ENCODE assay signal across 11 cellular contexts in the genomic region with DNA sequence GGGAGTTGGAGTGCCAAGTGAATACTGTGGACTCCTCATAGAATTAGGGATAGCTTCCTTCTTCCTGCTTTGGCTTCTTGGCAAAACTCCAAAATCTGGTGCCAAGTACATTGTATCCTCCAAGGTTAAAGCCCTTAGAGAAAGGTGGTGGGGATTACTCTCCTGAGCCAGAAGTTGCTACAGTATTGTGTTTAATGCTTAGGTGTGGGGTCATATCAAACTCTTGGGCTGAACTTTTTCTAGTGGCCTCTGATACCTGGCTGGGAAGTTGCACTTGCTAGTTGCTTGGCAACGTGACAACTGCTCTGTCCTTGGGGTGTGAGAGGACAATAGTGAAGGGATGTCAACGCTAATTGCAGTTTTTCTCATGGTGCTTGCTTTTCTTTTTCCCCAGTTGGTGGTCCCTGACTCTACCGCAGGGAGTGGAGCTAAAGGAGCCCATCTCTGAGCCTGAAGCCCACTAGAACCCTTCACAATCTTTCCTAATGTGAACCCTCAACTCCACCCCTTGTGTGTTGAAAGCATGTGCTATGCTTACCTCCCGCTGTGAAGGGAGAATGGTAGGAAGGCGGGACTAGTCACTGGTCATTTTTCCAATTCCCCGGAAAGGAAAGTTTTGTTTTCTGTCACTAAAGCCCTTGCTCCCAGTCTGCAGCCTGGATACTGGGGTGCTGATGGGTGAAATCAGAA. TPM values are rescaled to one million over a fixed set of nuclear protein-coding genes. Genes with fewer than 3 reads are reported as not detected.
DNase-seq lines count a peak whose midpoint lies in the region; ATAC-seq and TF ChIP-seq lines count a peak whose summit lies in the region.
"Had no signal": no experiment of that assay in that cellular context is flagged by ENCODE, and none has a peak within 500 bp of the region (broad histone marks: within the 10 kb centered on the region; RNA-seq: fewer than 3 reads in every experiment).

No MANE protein-coding gene starts in this region.

- H3K36me3 ChIP-seq in muscle layer of duodenum (ENCODE audit: control insufficient read depth in 1 of 2, insufficient read depth in 2 of 2, low read length in 2 of 2), result no peaks in the 10 kb centered on the region
- H3K36me3 ChIP-seq in naive thymus-derived CD4-positive, alpha-beta T cell (ENCODE audit: control insufficient read depth in 2 of 3, insufficient read depth in 3 of 3, low read length in 3 of 3), result peaks cover 0 to 3% (median 0%) of the 10 kb centered on the region in 3 experiments

- no peak overlapping the region for H3K4me3 Mint-ChIP-seq in naive thymus-derived CD4-positive, alpha-beta T cell

- H3K4me3 ChIP-seq in epithelial cell of esophagus (ENCODE audit: low read length) (no peak overlapping the region), muscle layer of duodenum (ENCODE audit: low read depth in 1 of 2, low read length in 2 of 2) (peak overlapping the region in 1 of 2 donors; percentile 26)
- H3K4me3 ChIP-seq in naive thymus-derived CD4-positive, alpha-beta T cell (ENCODE audit: low read length), result no peak overlapping the region

- H3K4me1 Mint-ChIP-seq in naive thymus-derived CD4-positive, alpha-beta T cell, result peaks cover 0 to 4% (median 0%) of the 10 kb centered on the region in 7 donors

- H3K4me1 ChIP-seq in muscle layer of duodenum (ENCODE audit: control insufficient read depth in 1 of 2, insufficient read depth in 2 of 2, low read length in 2 of 2), result peaks cover 24 to 36% of the 10 kb centered on the region in 2 donors
- no peaks in the 10 kb centered on the region for H3K4me1 ChIP-seq in naive thymus-derived CD4-positive, alpha-beta T cell (ENCODE audit: control insufficient read depth in 2 of 2, insufficient read depth in 2 of 2, low read length in 2 of 2)

- peaks cover 0 to 11% (median 4%) of the 10 kb centered on the region in 5 donors for H3K36me3 Mint-ChIP-seq in naive thymus-derived CD4-positive, alpha-beta T cell

- DNase-seq in COR-L47 (lab: John Stamatoyannopoulos, UW) (peak; percentile 60), NCI-H69 (lab: John Stamatoyannopoulos, UW) (peak; percentile 79), epithelial cell of esophagus (ENCODE audit: low read depth) (peak; percentile 22), NCI-H2107 treated with DMSO at 0.1 percent for 48 hours (lab: John Stamatoyannopoulos, UW; ENCODE audit: unreplicated experiment) (no peak)
- no peak for DNase-seq in naive thymus-derived CD4-positive, alpha-beta T cell
- DNase-seq: activated naive CD4-positive, alpha-beta T cell treated with anti-CD3 and anti-CD28 coated beads, Interleukin-2, amount 50 U/mL, for 16 hours; DND-41; NCI-H2081 treated with DMSO at 0.1 percent for 48 hours had no signal

- CTCF ChIA-PET in naive thymus-derived CD4-positive, alpha-beta T cell (lab: Charles Lee), result interaction anchor here (0.5 to 1.0 kb wide), 2 partner anchors 9 to 19 kb away, joined by 3 read pairs; no protein-coding TSS in a partner anchor

- no peak overlapping the region for H3K27ac Mint-ChIP-seq in naive thymus-derived CD4-positive, alpha-beta T cell

- H3K27me3 Mint-ChIP-seq in naive thymus-derived CD4-positive, alpha-beta T cell, result no peaks in the 10 kb centered on the region

- peak overlapping the region; percentile 83 for H3K27ac ChIP-seq in muscle layer of duodenum (ENCODE audit: low read length)
- no peak overlapping the region for H3K27ac ChIP-seq in naive thymus-derived CD4-positive, alpha-beta T cell (ENCODE audit: low read depth, low read length)

- no peak for TF ChIP-seq CTCF in epithelial cell of esophagus (IDR thresholded peaks at IDR 0.05; ENCODE audit: insufficient read depth, low read depth, low read length, missing control alignments)

- intact Hi-C loops in naive thymus-derived CD4-positive, alpha-beta T cell (cut with micrococcal nuclease), result no loop called here

- POLR2A ChIA-PET in naive thymus-derived CD4-positive, alpha-beta T cell (lab: Charles Lee), result no interaction called here

- H3K9me3 ChIP-seq in muscle layer of duodenum (ENCODE audit: control insufficient read depth in 1 of 2, low read length in 2 of 2), result no peaks in the 10 kb centered on the region
- H3K9me3 ChIP-seq in naive thymus-derived CD4-positive, alpha-beta T cell (ENCODE audit: control insufficient read depth in 2 of 3, low read length in 3 of 3), result no peaks in the 10 kb centered on the region

- ATAC-seq in HG02678 (IDR thresholded peaks at IDR 0.05; ENCODE audit: unreplicated experiment), result no peak
- ATAC-seq in naive thymus-derived CD4-positive, alpha-beta T cell, result no peak
- ATAC-seq in GM19324 (IDR thresholded peaks at IDR 0.05; ENCODE audit: low FRiP score, unreplicated experiment), result no peak

- no peaks in the 10 kb centered on the region for H3K27me3 ChIP-seq in muscle layer of duodenum (ENCODE audit: low read depth, low read length)
- no peaks in the 10 kb centered on the region for H3K27me3 ChIP-seq in naive thymus-derived CD4-positive, alpha-beta T cell (ENCODE audit: control insufficient read depth in 2 of 2, insufficient read depth in 2 of 2, low read length in 2 of 2)

- no peaks in the 10 kb centered on the region for H3K9me3 Mint-ChIP-seq in naive thymus-derived CD4-positive, alpha-beta T cell

RNA-seq across cellular contexts. Expression of a gene that starts 35.5 kb away (rescaled TPM):
- total RNA-seq in naive thymus-derived CD4-positive, alpha-beta T cell, result 10 to 100 TPM in 1 of 5 experiments, 1 to 10 TPM in 4; 4.1 to 24.5 (median 5.5) TPM
- polyA plus RNA-seq in naive thymus-derived CD4-positive, alpha-beta T cell, result 1 to 10 TPM; 3.8 to 4.2 TPM

RNA-seq across cellular contexts. Expression of a gene that starts 57.0 kb away (rescaled TPM):
- under 1 TPM in 1 of 5 experiments, not detected in 4; 0.29 TPM for total RNA-seq in naive thymus-derived CD4-positive, alpha-beta T cell
- not detected for polyA plus RNA-seq in naive thymus-derived CD4-positive, alpha-beta T cell

Comparison
In these comparisons a context has a peak if more than half of its experiments do, and no peak if none do; other contexts are left out.
1. DNase-seq: peak in COR-L47 (single experiment), NCI-H69 (single experiment) and epithelial cell of esophagus (single experiment); none in NCI-H2107 treated with DMSO at 0.1 percent for 48 hours (single experiment) and naive thymus-derived CD4-positive, alpha-beta T cell (0 of 9).